11 cellular contexts compared by ENCODE assay signal in genomic region chr1:94527447-94528031, GRCh38. TPM values are rescaled to one million over a fixed set of nuclear protein-coding genes. Genes with fewer than 3 reads are reported as not detected.
DNase-seq lines count a peak whose midpoint lies in the region; ATAC-seq and TF ChIP-seq lines count a peak whose summit lies in the region.
"Had no signal": no experiment of that assay in that cellular context is flagged by ENCODE, and none has a peak within 500 bp of the region (broad histone marks: within the 10 kb centered on the region; RNA-seq: fewer than 3 reads in every experiment).

No MANE protein-coding gene starts in this region.

- POLR2A ChIA-PET in Panc1 (lab: Charles Lee): no interaction called here

- no peak for TF ChIP-seq CTCF in Panc1 (IDR thresholded peaks at IDR 0.05)
- peak; percentile 2 for TF ChIP-seq CTCF in fibroblast of the aortic adventitia (IDR thresholded peaks at IDR 0.05; ENCODE audit: insufficient read depth, low read length)
- no peak for TF ChIP-seq CTCF in progenitor cell of endocrine pancreas (IDR thresholded peaks at IDR 0.05; ENCODE audit: unreplicated experiment)
- no peak for TF ChIP-seq CTCF in ovary (IDR thresholded peaks at IDR 0.05)

- no TSS peak for BruUV-seq in Panc1 (replicated peaks; lab: Mats Ljungman, UMichigan)

- peak overlapping the region; percentile 86 for H3K27ac Mint-ChIP-seq in progenitor cell of endocrine pancreas
- H3K27ac Mint-ChIP-seq: activated CD4-positive, alpha-beta T cell treated with anti-CD3 and anti-CD28 coated beads, Interleukin-2, amount 10 ng/mL, durations not matched to agents 7 days and 5 days; dendritic cell treated with granulocyte-macrophage colony-stimulating factor and Interleukin-4, amounts not matched to agents 40 ng/mL and 50 ng/mL, for 4 days; nephron progenitor cell had no signal

- intact Hi-C loops in Panc1 (cut with micrococcal nuclease; ENCODE audit: unreplicated experiment) (no loop called here), ovary (cut with DNase I) (no loop called here)

- in situ Hi-C loops in Panc1 (cut with HindIII; ENCODE audit: low pct_unique_long_range_greater_than_20kb, low sequenced_read_pairs): no loop called here

- H3K4me3 ChIP-seq in Panc1 (ENCODE audit: low read depth in 2 of 2, low read length in 2 of 2) (no peak overlapping the region), fibroblast of the aortic adventitia (ENCODE audit: low read depth, low read length) (no peak overlapping the region), ovary (no peak overlapping the region)

- no peaks in the 10 kb centered on the region for H3K9me3 Mint-ChIP-seq in progenitor cell of endocrine pancreas (ENCODE audit: low read depth)
- H3K9me3 Mint-ChIP-seq: activated CD4-positive, alpha-beta T cell treated with anti-CD3 and anti-CD28 coated beads, Interleukin-2, amount 10 ng/mL, durations not matched to agents 7 days and 5 days; dendritic cell treated with granulocyte-macrophage colony-stimulating factor and Interleukin-4, amounts not matched to agents 40 ng/mL and 50 ng/mL, for 4 days; nephron progenitor cell had no signal

- no peak overlapping the region for H3K27ac ChIP-seq in Panc1 (ENCODE audit: low read length)
- no peak overlapping the region for H3K27ac ChIP-seq in ovary

- WGBS in ovary, 3 donors: 8 to 13% (median 10%) methylated on average over 1 of the region's 1 CpG

- H3K36me3 ChIP-seq in Panc1 (ENCODE audit: control insufficient read depth, insufficient read depth, low read length) (no peaks in the 10 kb centered on the region), ovary (no peaks in the 10 kb centered on the region)

- H3K27me3 ChIP-seq in Panc1 (ENCODE audit: control insufficient read depth, insufficient read depth, low read length) (no peaks in the 10 kb centered on the region), ovary (no peaks in the 10 kb centered on the region)

- H3K4me1 Mint-ChIP-seq in progenitor cell of endocrine pancreas (ENCODE audit: low read depth): peaks cover 10% of the 10 kb centered on the region
- H3K4me1 Mint-ChIP-seq: activated CD4-positive, alpha-beta T cell treated with anti-CD3 and anti-CD28 coated beads, Interleukin-2, amount 10 ng/mL, durations not matched to agents 7 days and 5 days; nephron progenitor cell had no signal

- TF ChIP-seq POLR2A in ovary (IDR thresholded peaks at IDR 0.05): no peak

- no peaks in the 10 kb centered on the region for H3K4me1 ChIP-seq in Panc1 (ENCODE audit: control insufficient read depth, insufficient read depth, low read length)
- H3K4me1 ChIP-seq in ovary (ENCODE audit: insufficient read depth): peaks cover 2% of the 10 kb centered on the region

- TF ChIP-seq EP300 in ovary (IDR thresholded peaks at IDR 0.05): no peak

- H3K9me3 ChIP-seq in Panc1 (ENCODE audit: control insufficient read depth, insufficient read depth, low read depth, low read length): no peaks in the 10 kb centered on the region
- no peaks in the 10 kb centered on the region for H3K9me3 ChIP-seq in ovary

- CTCF ChIA-PET in Panc1 (lab: Charles Lee): no interaction called here

- DNase-seq in HT-29 (ENCODE audit: low spot score): peak; percentile 64
- DNase-seq in Panc1 (ENCODE audit: low read depth, low spot score): no peak
- no peak for DNase-seq in fibroblast of the aortic adventitia (ENCODE audit: low read depth)
- DNase-seq in progenitor cell of endocrine pancreas (ENCODE audit: low spot score, unreplicated experiment): no peak
- no peak for DNase-seq in ovary
- no peak for DNase-seq in effector CD8-positive, alpha-beta T cell (lab: John Stamatoyannopoulos, UW)
- DNase-seq in GDM1 (lab: John Stamatoyannopoulos, UW): no peak
- DNase-seq: activated CD4-positive, alpha-beta T cell treated with anti-CD3 and anti-CD28 coated beads, Interleukin-2, amount 10 ng/mL, durations not matched to agents 7 days and 5 days; nephron progenitor cell had no signal

- peak; percentile 45; the same call in 1 of the 2 replicates for ATAC-seq in Panc1
- ATAC-seq in GM21390 (IDR thresholded peaks at IDR 0.05; ENCODE audit: unreplicated experiment): no peak

- no peaks in the 10 kb centered on the region for H3K27me3 Mint-ChIP-seq in progenitor cell of endocrine pancreas

- H3K36me3 Mint-ChIP-seq in progenitor cell of endocrine pancreas (ENCODE audit: insufficient read depth): peaks cover 26% of the 10 kb centered on the region

- no peak overlapping the region for H3K4me3 Mint-ChIP-seq in progenitor cell of endocrine pancreas (ENCODE audit: low read depth)
- H3K4me3 Mint-ChIP-seq: activated CD4-positive, alpha-beta T cell treated with anti-CD3 and anti-CD28 coated beads, Interleukin-2, amount 10 ng/mL, durations not matched to agents 7 days and 5 days; dendritic cell treated with granulocyte-macrophage colony-stimulating factor and Interleukin-4, amounts not matched to agents 40 ng/mL and 50 ng/mL, for 4 days; nephron progenitor cell had no signal

RNA-seq across cellular contexts. Expression of gene F3, which starts 14.0 kb away (rescaled TPM):
- 5.5 TPM in 2 replicates for total RNA-seq in HT-29 (2014; rRNA removed; shearing (Covaris generic))
- total RNA-seq in Panc1 (2021; ENCODE audit: unreplicated experiment): 2.6 TPM
- polyA plus RNA-seq in Panc1 (2012; ENCODE audit: insufficient read length): 1.6 TPM
- total RNA-seq in fibroblast of the aortic adventitia (ENCODE audit: low replicate concordance): 6.9 and 24.0 TPM in 2 replicates
- total RNA-seq in progenitor cell of endocrine pancreas: 84.9 and 95.0 TPM in 2 replicates
- 100 to 1,000 TPM in 4 of 7 donors, 10 to 100 TPM in 3; 38.5 to 365 (median 112) TPM for total RNA-seq in ovary
- 10 to 100 TPM; 29.0 to 32.4 TPM for polyA plus RNA-seq in ovary
- total RNA-seq: activated CD4-positive, alpha-beta T cell treated with anti-CD3 and anti-CD28 coated beads, Interleukin-2, amount 10 ng/mL, durations not matched to agents 7 days and 5 days had no signal
